19 cellular contexts compared by ENCODE assay signal in the genomic region with DNA sequence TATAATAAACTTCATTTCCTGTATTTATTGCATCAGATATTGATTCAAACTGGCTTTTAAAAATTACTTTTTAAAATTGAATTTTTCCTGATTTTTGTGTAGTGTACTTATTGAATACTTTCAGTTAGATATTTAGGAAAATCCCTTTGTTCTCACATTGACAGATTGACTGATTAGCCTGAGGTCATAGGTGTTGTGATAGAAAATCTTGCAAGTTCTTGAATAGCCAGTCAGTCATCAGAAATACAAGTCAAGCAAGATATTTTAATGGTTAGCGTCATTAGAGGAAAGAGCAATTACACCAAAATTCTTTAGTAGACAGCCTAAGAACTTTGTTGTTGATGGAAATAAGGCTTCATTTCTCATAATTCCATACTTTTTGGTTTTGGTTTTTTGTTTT.
"Had no signal": no experiment of that assay in that cellular context is flagged by ENCODE, and none has a peak within 500 bp of the region (broad histone marks: within the 10 kb centered on the region; RNA-seq: fewer than 3 reads in every experiment).

No MANE protein-coding gene starts in this region.

- H3K4me3 Mint-ChIP-seq: endodermal cell; stimulated activated naive B cell treated with anti-CD40 and anti-IgM and Interleukin-4, amounts not matched to agents 10 μg/mL and 1 μg/mL and 100 μg/mL, for 72 hours; T-cell had no signal

- H3K9me3 ChIP-seq: ascending aorta, left lung, transverse colon had no signal

- H3K27ac ChIP-seq: ascending aorta, left lung, SK-N-MC, transverse colon had no signal

- ATAC-seq: esophagus mucosa; left lung; naive thymus-derived CD8-positive, alpha-beta T cell; stimulated activated naive B cell treated with anti-CD40 and anti-IgM and Interleukin-4, amounts not matched to agents 10 μg/mL and 1 μg/mL and 100 μg/mL, for 72 hours; T-cell had no signal

- H3K27me3 Mint-ChIP-seq: naive thymus-derived CD8-positive, alpha-beta T cell; stimulated activated naive B cell treated with anti-CD40 and anti-IgM and Interleukin-4, amounts not matched to agents 10 μg/mL and 1 μg/mL and 100 μg/mL, for 72 hours; T-cell had no signal

- H3K36me3 ChIP-seq: ascending aorta, left lung, transverse colon had no signal

- H3K27me3 ChIP-seq: ascending aorta, dorsolateral prefrontal cortex, left lung, transverse colon had no signal

- H3K27ac Mint-ChIP-seq: endodermal cell; naive thymus-derived CD8-positive, alpha-beta T cell; stimulated activated naive B cell treated with anti-CD40 and anti-IgM and Interleukin-4, amounts not matched to agents 10 μg/mL and 1 μg/mL and 100 μg/mL, for 72 hours; T-cell had no signal

- DNase-seq: activated CD4-positive, alpha-beta T cell treated with anti-CD3 and anti-CD28 coated beads, Interleukin-2, amount 50 U/mL, for 48 hours; activated CD4-positive, CD25-positive, alpha-beta regulatory T cell treated with anti-CD3 and anti-CD28 coated beads, Interleukin-2, amount 50 U/mL, for 72 hours; activated CD8-positive, alpha-beta memory T cell treated with anti-CD3 and anti-CD28 coated beads, Interleukin-2, amount 50 U/mL, for 4 hours; activated gamma-delta T cell; activated T-cell treated with anti-CD3 and anti-CD28 coated beads, Interleukin-2, amount 50 U/mL, for 48 hours; dorsolateral prefrontal cortex; endodermal cell; hippocampal formation; kidney; left lung; naive thymus-derived CD8-positive, alpha-beta T cell; stimulated activated CD4-positive, alpha-beta T cell treated with anti-CD3 and anti-CD28 coated beads, Interleukin-4, amount 100 ng/mL, for 1 hour; stimulated activated naive B cell treated with anti-CD40 and anti-IgM and Interleukin-4, amounts not matched to agents 10 μg/mL and 1 μg/mL and 100 μg/mL, for 72 hours; T-cell; T-helper 9 cell; transverse colon had no signal

- H3K9me3 Mint-ChIP-seq: endodermal cell; naive thymus-derived CD8-positive, alpha-beta T cell; stimulated activated naive B cell treated with anti-CD40 and anti-IgM and Interleukin-4, amounts not matched to agents 10 μg/mL and 1 μg/mL and 100 μg/mL, for 72 hours; T-cell had no signal

- H3K4me3 ChIP-seq: ascending aorta, dorsolateral prefrontal cortex, left lung, SK-N-MC, transverse colon had no signal
